22 cellular contexts compared by ENCODE assay signal in the genomic region with DNA sequence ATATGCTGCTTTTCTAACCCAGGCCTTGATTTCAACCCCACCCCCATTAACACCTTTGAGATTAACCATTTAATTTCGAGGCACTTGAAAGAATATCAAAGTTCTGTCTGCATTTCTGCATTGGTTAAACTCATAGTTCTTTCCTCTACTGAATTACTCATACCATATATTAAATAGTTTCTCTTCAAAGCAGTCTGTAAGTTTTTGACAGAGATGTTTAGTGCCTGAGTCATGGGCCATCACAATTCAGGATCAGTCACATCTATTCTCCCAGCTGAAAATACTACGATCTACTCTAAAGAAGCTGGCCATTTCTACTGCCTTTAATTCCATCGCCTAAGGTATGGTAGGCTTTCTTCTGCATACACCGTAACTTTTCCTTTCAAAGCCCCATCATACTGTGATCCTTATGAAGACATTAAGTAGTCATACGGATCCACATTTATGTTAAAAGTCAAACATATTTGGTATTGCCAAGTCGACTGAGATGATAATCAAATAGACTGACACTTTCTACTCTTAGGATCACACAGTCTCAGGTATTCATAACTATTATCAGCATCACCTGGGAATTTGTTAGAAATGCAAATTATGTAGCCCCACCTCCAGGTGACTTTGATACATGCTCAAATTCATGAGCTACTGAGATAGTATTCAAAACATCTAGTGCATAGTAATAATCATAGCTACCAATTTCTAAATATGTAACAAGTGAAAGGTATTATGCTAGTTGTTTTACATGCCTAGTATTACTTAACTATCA.
DNase-seq lines count a peak whose midpoint lies in the region; ATAC-seq and TF ChIP-seq lines count a peak whose summit lies in the region.
"Had no signal": no experiment of that assay in that cellular context is flagged by ENCODE, and none has a peak within 500 bp of the region (broad histone marks: within the 10 kb centered on the region; RNA-seq: fewer than 3 reads in every experiment).

No MANE protein-coding gene starts in this region.

- no peaks in the 10 kb centered on the region for H3K36me3 ChIP-seq in IMR-90 (ENCODE audit: control insufficient read depth, insufficient read depth, low read length)
- no peaks in the 10 kb centered on the region for H3K36me3 ChIP-seq in mesenchymal stem cell (ENCODE audit: control insufficient read depth in 1 of 2, insufficient read depth in 2 of 2, low read depth in 1 of 2, low read length in 2 of 2)
- H3K36me3 ChIP-seq: SJSA1, thyroid gland had no signal

- no peak overlapping the region for H3K4ac ChIP-seq in IMR-90 (ENCODE audit: low read depth, low read length)
- no peak overlapping the region for H3K4ac ChIP-seq in mesenchymal stem cell (ENCODE audit: low read depth in 1 of 2, low read length in 2 of 2)

- H3K4me2 ChIP-seq in IMR-90 (ENCODE audit: low read depth, low read length): no peak overlapping the region
- no peak overlapping the region for H3K4me2 ChIP-seq in mesenchymal stem cell (ENCODE audit: low read length, poor library complexity, severe bottlenecking)
- H3K4me2 ChIP-seq: GM23338 had no signal

- H3K56ac ChIP-seq in IMR-90 (ENCODE audit: extremely low read depth, insufficient read depth, low read length): no peak overlapping the region

- H4K8ac ChIP-seq in IMR-90 (ENCODE audit: low read depth in 2 of 2, low read length in 2 of 2) (no peak overlapping the region), mesenchymal stem cell (ENCODE audit: low read length) (no peak overlapping the region)

- no peak for TF ChIP-seq POLR2A in IMR-90 (IDR thresholded peaks at IDR 0.05; ENCODE audit: low read depth, low read length)

- H3K27me3 ChIP-seq in IMR-90 (ENCODE audit: control insufficient read depth, insufficient read depth, low read length) (peaks cover 2% of the 10 kb centered on the region; the same call in 1 of the 2 replicates), mesenchymal stem cell (ENCODE audit: control insufficient read depth in 1 of 2, insufficient read depth in 1 of 2, low read length in 2 of 2) (no peaks in the 10 kb centered on the region)
- H3K27me3 ChIP-seq: SJSA1, thyroid gland had no signal

- H4K5ac ChIP-seq in IMR-90 (ENCODE audit: low read depth, low read length): no peak overlapping the region

- intact Hi-C loops in IMR-90 (cut with micrococcal nuclease): no loop called here

- H3K18ac ChIP-seq in IMR-90 (ENCODE audit: low read depth, low read length) (no peak overlapping the region), mesenchymal stem cell (ENCODE audit: low read depth in 1 of 2, low read length in 2 of 2) (no peak overlapping the region)

- H2AK9ac ChIP-seq in IMR-90 (replicated peaks; ENCODE audit: low read depth, low read length, poor library complexity): no peak overlapping the region

- H3K4me3 ChIP-seq in IMR-90 (ENCODE audit: insufficient read depth, low read depth, low read length) (no peak overlapping the region), astrocyte of the spinal cord (ENCODE audit: low read depth, low read length) (no peak overlapping the region), mesenchymal stem cell (ENCODE audit: insufficient read depth in 1 of 2, low read depth in 1 of 2, low read length in 2 of 2) (no peak overlapping the region)
- H3K4me3 ChIP-seq: GM23338, SJSA1, thyroid gland had no signal

- H3K79me1 ChIP-seq in IMR-90 (ENCODE audit: low read depth in 1 of 2, low read length in 2 of 2) (no peaks in the 10 kb centered on the region), mesenchymal stem cell (replicated peaks; ENCODE audit: low read length, poor library complexity, severe bottlenecking) (no peaks in the 10 kb centered on the region)

- H3K4me1 ChIP-seq in IMR-90 (ENCODE audit: control insufficient read depth, insufficient read depth, low read length): no peaks in the 10 kb centered on the region
- H3K4me1 ChIP-seq in mesenchymal stem cell (ENCODE audit: control insufficient read depth, insufficient read depth, low read depth, low read length): no peaks in the 10 kb centered on the region
- H3K4me1 ChIP-seq: SJSA1, thyroid gland had no signal

- dilution Hi-C loops in IMR-90 (cut with HindIII; ENCODE audit: low sequenced_read_pairs, unreplicated experiment): no loop called here

- H2BK5ac ChIP-seq in IMR-90 (ENCODE audit: low read depth, low read length, poor library complexity, severe bottlenecking): no peak overlapping the region
- no peak overlapping the region for H2BK5ac ChIP-seq in mesenchymal stem cell (ENCODE audit: low read depth, low read length, poor library complexity, severe bottlenecking)

- H3K14ac ChIP-seq in IMR-90 (replicated peaks; ENCODE audit: low read depth, low read length): no peak overlapping the region
- H3K14ac ChIP-seq in mesenchymal stem cell (ENCODE audit: low read length in 2 of 2): no peak overlapping the region

- POLR2A ChIA-PET in IMR-90 (lab: Charles Lee; ENCODE audit: unreplicated experiment): no interaction called here

- no peak for TF ChIP-seq RAD21 in IMR-90 (IDR thresholded peaks at IDR 0.05; ENCODE audit: low read length)

- CTCF ChIA-PET in IMR-90 (lab: Yijun Ruan, JAX): no interaction called here

- DNase-seq in AG20443 (ENCODE audit: low spot score) (peak; percentile 16), IMR-90 (peak; percentile 49), astrocyte of the spinal cord (ENCODE audit: low read depth, low spot score) (peak; percentile 39), mesenchymal stem cell (peak; percentile 2), left lobe of liver (ENCODE audit: low spot score) (no peak), HuH-7.5 (ENCODE audit: low spot score) (no peak), NCI-H345 (lab: John Stamatoyannopoulos, UW) (no peak)
- no peak for DNase-seq in activated CD8-positive, alpha-beta memory T cell treated with anti-CD3 and anti-CD28 coated beads for 24 hours
- DNase-seq: activated CD4-positive, CD25-positive, alpha-beta regulatory T cell treated with anti-CD3 and anti-CD28 coated beads, Interleukin-2, amount 50 U/mL, for 72 hours; activated effector memory CD4-positive, alpha-beta T cell treated with Interleukin-2 at 50 U/mL for 16 hours; CD8-positive, alpha-beta T cell; effector memory CD8-positive, alpha-beta T cell; hippocampal formation; KBM-7; kidney; NCI-H1048; NCI-H2081; NCI-H524 treated with DMSO at 0.1 percent for 48 hours; stimulated activated naive B cell treated with anti-CD40 and anti-IgM and Interleukin-4, amounts not matched to agents 10 μg/mL and 1 μg/mL and 100 μg/mL, for 72 hours; thyroid gland had no signal

- H2BK12ac ChIP-seq in mesenchymal stem cell (ENCODE audit: low read length in 2 of 2): no peak overlapping the region

- H2BK120ac ChIP-seq in IMR-90 (ENCODE audit: low read depth, low read length): no peak overlapping the region
- H2BK120ac ChIP-seq in mesenchymal stem cell (ENCODE audit: low read depth, low read length): no peak overlapping the region

- H3K9ac ChIP-seq in IMR-90 (ENCODE audit: low read depth, low read length) (no peak overlapping the region), mesenchymal stem cell (ENCODE audit: low read length) (no peak overlapping the region)

- no CpG with 5 or more reads among the region's 6 CpGs for WGBS in IMR-90 (ENCODE audit: extremely low coverage in 2 of 2, insufficient read length in 1 of 2), 2 experiments
- 70% methylated on average over 6 of the region's 6 CpGs for WGBS in mesenchymal stem cell

- TF ChIP-seq CTCF in IMR-90 (conservative IDR thresholded peaks at IDR 0.05; ENCODE audit: low read depth, low read length) (no peak), astrocyte of the spinal cord (IDR thresholded peaks at IDR 0.05; ENCODE audit: low read depth, low read length) (no peak)

- H3K9me3 ChIP-seq in IMR-90 (ENCODE audit: control insufficient read depth, insufficient read depth, low read length) (no peaks in the 10 kb centered on the region), mesenchymal stem cell (ENCODE audit: control insufficient read depth, low read length) (no peaks in the 10 kb centered on the region)
- H3K9me3 ChIP-seq: SJSA1, thyroid gland had no signal

- no TSS peak for BruUV-seq in IMR-90 (replicated peaks; lab: Mats Ljungman, UMichigan)

- ATAC-seq in IMR-90 (ENCODE audit: low read depth) (peak; percentile 75), left lobe of liver (no peak)
- ATAC-seq: CD8-positive, alpha-beta T cell; effector memory CD8-positive, alpha-beta T cell; GM23338; stimulated activated naive B cell treated with anti-CD40 and anti-IgM and Interleukin-4, amounts not matched to agents 10 μg/mL and 1 μg/mL and 100 μg/mL, for 72 hours had no signal

- H4K20me1 ChIP-seq in IMR-90 (ENCODE audit: insufficient read depth, low read length): peaks cover 3% of the 10 kb centered on the region; the same call in 1 of the 2 replicates

- no peak overlapping the region for H3K27ac ChIP-seq in IMR-90 (ENCODE audit: insufficient read depth, low read length)
- no peak overlapping the region for H3K27ac ChIP-seq in mesenchymal stem cell (ENCODE audit: low read length, poor library complexity, severe bottlenecking)
- H3K27ac ChIP-seq: SJSA1, thyroid gland had no signal

- H4K91ac ChIP-seq in IMR-90 (ENCODE audit: insufficient read depth, low read depth, low read length) (no peak overlapping the region), mesenchymal stem cell (ENCODE audit: low read length) (no peak overlapping the region)

- H2BK15ac ChIP-seq in IMR-90 (ENCODE audit: low read depth, low read length): no peak overlapping the region
- no peak overlapping the region for H2BK15ac ChIP-seq in mesenchymal stem cell (ENCODE audit: low read depth, poor library complexity, severe bottlenecking)

- no peak overlapping the region for H2AK5ac ChIP-seq in IMR-90 (ENCODE audit: low read depth, low read length)
- no peak overlapping the region for H2AK5ac ChIP-seq in mesenchymal stem cell (ENCODE audit: low read length, severe bottlenecking)

- H3K23ac ChIP-seq in IMR-90 (ENCODE audit: low read depth, low read length) (no peak overlapping the region), mesenchymal stem cell (ENCODE audit: low read length in 2 of 2) (no peak overlapping the region)

- H2AFZ ChIP-seq in IMR-90 (replicated peaks; ENCODE audit: low read length, poor library complexity): no peak overlapping the region
- H2AFZ ChIP-seq in mesenchymal stem cell (ENCODE audit: low read depth, low read length): no peak overlapping the region
- H2AFZ ChIP-seq: GM23338 had no signal

- H3K9me1 ChIP-seq in IMR-90 (ENCODE audit: insufficient read depth, low read length): no peaks in the 10 kb centered on the region

- in situ Hi-C loops in IMR-90 (cut with MboI; ENCODE audit: low sequenced_read_pairs): no loop called here
- in situ Hi-C loops in astrocyte of the spinal cord (cut with HindIII; ENCODE audit: low sequenced_read_pairs): no loop called here

- no peak overlapping the region for H2BK20ac ChIP-seq in IMR-90 (ENCODE audit: low read depth, low read length)

TF ChIP-seq in IMR-90, 13 proteins besides CTCF, POLR2A, EP300 and RAD21 (continues in another document):
- TF ChIP-seq MXI1 (IDR thresholded peaks at IDR 0.05; ENCODE audit: borderline replicate concordance, low read depth, low read length): no peak
- TF ChIP-seq RFX5 (IDR thresholded peaks at IDR 0.05; ENCODE audit: low read depth, low read length): no peak
- TF ChIP-seq MAZ (IDR thresholded peaks at IDR 0.05; ENCODE audit: borderline replicate concordance, low read depth, low read length): no peak

Comparison
In these comparisons a context has a peak if more than half of its experiments do, and no peak if none do; other contexts are left out.
1. DNase-seq: peak in AG20443 (single experiment), IMR-90 (single experiment), astrocyte of the spinal cord (single experiment) and mesenchymal stem cell (single experiment); none in left lobe of liver (single experiment), HuH-7.5 (single experiment), activated CD8-positive, alpha-beta memory T cell treated with anti-CD3 and anti-CD28 coated beads for 24 hours (single experiment) and NCI-H345 (single experiment).